Comparison of ENCODE assay signal across 19 cellular contexts in the genomic region with DNA sequence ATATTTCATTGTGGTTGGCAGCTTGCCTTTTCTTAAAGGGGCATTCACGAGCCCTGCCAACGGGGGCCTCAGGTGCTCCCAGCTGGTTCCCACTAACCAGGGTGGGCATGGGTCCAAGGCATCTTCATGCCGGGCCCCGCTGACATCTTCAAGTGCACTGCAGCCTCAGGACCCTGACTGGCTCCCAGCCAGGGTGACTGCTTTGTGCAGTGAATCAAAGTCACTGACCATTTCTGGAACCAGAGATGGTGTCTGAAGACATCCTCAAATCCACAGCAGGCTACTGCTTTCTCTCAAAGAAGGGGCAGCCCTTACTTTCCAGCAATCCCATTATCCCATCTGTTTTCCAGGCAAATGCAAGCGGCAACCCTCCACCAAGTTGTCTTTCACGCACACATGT.
DNase-seq lines count a peak whose midpoint lies in the region; ATAC-seq lines count a peak whose summit lies in the region.
"Had no signal": no experiment of that assay in that cellular context is flagged by ENCODE, and none has a peak within 500 bp of the region (broad histone marks: within the 10 kb centered on the region; RNA-seq: fewer than 3 reads in every experiment).

No MANE protein-coding gene starts in this region.

- intact Hi-C loops in left cardiac atrium (cut with DNase I) = no loop called here
- intact Hi-C loops in sciatic nerve (cut with DNase I) = no loop called here

- H3K36me3 Mint-ChIP-seq in stimulated activated naive B cell treated with anti-CD40 and anti-IgM and Interleukin-4, amounts not matched to agents 10 μg/mL and 1 μg/mL and 100 μg/mL, for 72 hours = no peaks in the 10 kb centered on the region

- no peak overlapping the region for H3K27ac Mint-ChIP-seq in stimulated activated naive B cell treated with anti-CD40 and anti-IgM and Interleukin-4, amounts not matched to agents 10 μg/mL and 1 μg/mL and 100 μg/mL, for 72 hours

- H3K9me3 Mint-ChIP-seq in stimulated activated naive B cell treated with anti-CD40 and anti-IgM and Interleukin-4, amounts not matched to agents 10 μg/mL and 1 μg/mL and 100 μg/mL, for 72 hours = peaks cover 9 to 10% of the 10 kb centered on the region in 2 donors

- no peak overlapping the region for H3K4me3 Mint-ChIP-seq in stimulated activated naive B cell treated with anti-CD40 and anti-IgM and Interleukin-4, amounts not matched to agents 10 μg/mL and 1 μg/mL and 100 μg/mL, for 72 hours

- DNase-seq in NCI-H1694 (lab: John Stamatoyannopoulos, UW) (peak; percentile 13), NCI-H2171 treated with DMSO at 0.1 percent for 48 hours (lab: John Stamatoyannopoulos, UW) (peak; percentile 68), left cardiac atrium (peak; percentile 37), sciatic nerve (ENCODE audit: low spot score) (peak; percentile 69), COLO668 (lab: John Stamatoyannopoulos, UW; ENCODE audit: unreplicated experiment) (no peak), hippocampal formation (lab: John Stamatoyannopoulos, UW) (no peak)
- no peak for DNase-seq in stimulated activated naive B cell treated with anti-CD40 and anti-IgM and Interleukin-4, amounts not matched to agents 10 μg/mL and 1 μg/mL and 100 μg/mL, for 72 hours
- DNase-seq: ACHN, Caco-2, DMS53, GM23248, HCEC 1CT, Karpas-422, MM.1S, NCI-H1092 treated with DMSO at 0.1 percent for 48 hours, NCI-H187 treated with DMSO at 0.1 percent for 48 hours, NCI-H446 treated with DMSO at 0.1 percent for 48 hours, NCI-H774, PC-9 had no signal

- H3K27me3 Mint-ChIP-seq in stimulated activated naive B cell treated with anti-CD40 and anti-IgM and Interleukin-4, amounts not matched to agents 10 μg/mL and 1 μg/mL and 100 μg/mL, for 72 hours = peaks cover 3 to 13% of the 10 kb centered on the region in 2 donors

- H3K4me1 Mint-ChIP-seq in stimulated activated naive B cell treated with anti-CD40 and anti-IgM and Interleukin-4, amounts not matched to agents 10 μg/mL and 1 μg/mL and 100 μg/mL, for 72 hours = no peaks in the 10 kb centered on the region

- ATAC-seq in left cardiac atrium (no peak), sciatic nerve (peak; percentile 23)
- ATAC-seq in stimulated activated naive B cell treated with anti-CD40 and anti-IgM and Interleukin-4, amounts not matched to agents 10 μg/mL and 1 μg/mL and 100 μg/mL, for 72 hours (replicated peaks) = no peak

Comparison
In these comparisons a context has a peak if more than half of its experiments do, and no peak if none do; other contexts are left out.
1. DNase-seq: peak in NCI-H1694 (single experiment), NCI-H2171 treated with DMSO at 0.1 percent for 48 hours (single experiment), left cardiac atrium (single experiment) and sciatic nerve (single experiment); none in COLO668 (single experiment), stimulated activated naive B cell treated with anti-CD40 and anti-IgM and Interleukin-4, amounts not matched to agents 10 μg/mL and 1 μg/mL and 100 μg/mL, for 72 hours (single experiment) and hippocampal formation (0 of 2).